14 cellular contexts compared by ENCODE assay signal in the genomic region with DNA sequence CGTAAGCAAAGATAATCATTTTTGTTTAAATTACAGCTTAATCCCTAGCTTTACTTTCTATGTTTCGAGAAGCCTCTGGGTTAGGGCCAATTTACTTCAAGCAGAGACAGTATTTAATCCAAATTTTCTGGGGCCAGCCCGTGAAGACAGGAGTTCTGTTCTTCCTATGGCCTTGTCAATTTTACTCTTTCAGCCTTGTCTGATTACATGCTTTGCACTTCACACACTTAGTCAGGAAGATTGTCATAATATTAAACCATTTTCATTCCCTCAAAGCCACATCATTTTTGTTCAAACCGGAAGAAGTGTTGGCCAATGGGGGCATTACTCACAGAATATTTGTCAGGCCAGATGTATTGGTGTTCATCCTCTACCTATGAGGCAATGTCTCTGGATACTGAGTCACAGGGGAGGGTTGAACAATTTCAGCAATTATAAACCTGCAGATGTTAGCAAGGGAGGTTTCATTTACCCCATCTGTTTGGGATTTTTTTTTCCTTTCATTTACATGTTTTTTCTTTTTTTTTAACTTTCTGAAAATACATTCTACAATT.
DNase-seq lines count a peak whose midpoint lies in the region; TF ChIP-seq lines count a peak whose summit lies in the region.
"Had no signal": no experiment of that assay in that cellular context is flagged by ENCODE, and none has a peak within 500 bp of the region (broad histone marks: within the 10 kb centered on the region; RNA-seq: fewer than 3 reads in every experiment).

No MANE protein-coding gene starts in this region.

- 89 to 95% methylated on average over 4 of the region's 4 CpGs for WGBS in endodermal cell (ENCODE audit: insufficient coverage in 1 of 2, insufficient read length in 1 of 2), 2 experiments

- H3K4me3 ChIP-seq in brain microvascular endothelial cell (ENCODE audit: low read depth, low read length): no peak overlapping the region
- no peak overlapping the region for H3K4me3 ChIP-seq in endodermal cell (ENCODE audit: low read length)
- H3K4me3 ChIP-seq: colonic mucosa had no signal

- H3K9ac ChIP-seq in endodermal cell (ENCODE audit: extremely low read depth, low read length, poor library complexity, severe bottlenecking): no peak overlapping the region

- H3K9me3 Mint-ChIP-seq in mesothelial cell of epicardium (peaks cover 9% of the 10 kb centered on the region), endodermal cell (no peaks in the 10 kb centered on the region)
- H3K9me3 Mint-ChIP-seq: nephron progenitor cell had no signal

- H3K4me3 Mint-ChIP-seq in mesothelial cell of epicardium (no peak overlapping the region), endodermal cell (no peak overlapping the region)
- H3K4me3 Mint-ChIP-seq: activated B cell treated with CpG ODN at 0.5 μM for 24 hours, nephron progenitor cell had no signal

- DNase-seq in Daoy (ENCODE audit: low read depth) (peak; percentile 44), MV-4-11 (lab: John Stamatoyannopoulos, UW) (peak; percentile 31), brain microvascular endothelial cell (peak; percentile 52), mesothelial cell of epicardium (ENCODE audit: low spot score in 2 of 2, unreplicated experiment in 2 of 2) (no peak), dermis blood vessel endothelial cell (no peak), endodermal cell (no peak), NCI-H2107 treated with DMSO at 0.1 percent for 48 hours (lab: John Stamatoyannopoulos, UW; ENCODE audit: unreplicated experiment) (no peak)
- DNase-seq in stimulated activated CD4-positive, alpha-beta T cell treated with anti-CD3 and anti-CD28 coated beads, Interleukin-4, amount 100 ng/mL, for 4 hours: no peak
- DNase-seq: activated B cell treated with CpG ODN at 0.5 μM for 24 hours; Calu3; colonic mucosa; NCI-H2081 treated with DMSO at 0.1 percent for 48 hours; nephron progenitor cell; stimulated activated naive CD4-positive, alpha-beta T cell had no signal

- H3K36me3 Mint-ChIP-seq in mesothelial cell of epicardium (no peaks in the 10 kb centered on the region), endodermal cell (ENCODE audit: low read depth) (no peaks in the 10 kb centered on the region)

- H3K4me1 ChIP-seq in endodermal cell (ENCODE audit: control insufficient read depth, insufficient read depth, low read length): no peaks in the 10 kb centered on the region
- H3K4me1 ChIP-seq: colonic mucosa had no signal

- H3K36me3 ChIP-seq in brain microvascular endothelial cell (replicated peaks) (no peaks in the 10 kb centered on the region), endodermal cell (ENCODE audit: control insufficient read depth, insufficient read depth, low read length) (no peaks in the 10 kb centered on the region)
- H3K36me3 ChIP-seq: colonic mucosa had no signal

- no peaks in the 10 kb centered on the region for H3K27me3 Mint-ChIP-seq in mesothelial cell of epicardium (ENCODE audit: low read depth)
- no peaks in the 10 kb centered on the region for H3K27me3 Mint-ChIP-seq in endodermal cell (ENCODE audit: insufficient read depth)
- H3K27me3 Mint-ChIP-seq: activated B cell treated with CpG ODN at 0.5 μM for 24 hours had no signal

- H3K27ac Mint-ChIP-seq in mesothelial cell of epicardium (peak overlapping the region; percentile 9), endodermal cell (no peak overlapping the region)
- H3K27ac Mint-ChIP-seq: activated B cell treated with CpG ODN at 0.5 μM for 24 hours, nephron progenitor cell had no signal

- in situ Hi-C loops in brain microvascular endothelial cell (cut with HindIII; ENCODE audit: low pct_ligation_motif_present, low sequenced_read_pairs): no loop called here

- H3K9me3 ChIP-seq in endodermal cell (ENCODE audit: control insufficient read depth, low read length): no peaks in the 10 kb centered on the region
- H3K9me3 ChIP-seq: colonic mucosa had no signal

- H3K27me3 ChIP-seq in brain microvascular endothelial cell (replicated peaks) (no peaks in the 10 kb centered on the region), endodermal cell (ENCODE audit: control insufficient read depth, insufficient read depth, low read length, poor library complexity, severe bottlenecking) (no peaks in the 10 kb centered on the region)
- H3K27me3 ChIP-seq: colonic mucosa had no signal

- TF ChIP-seq CTCF in brain microvascular endothelial cell (IDR thresholded peaks at IDR 0.05; ENCODE audit: low read depth, low read length, missing control alignments) (no peak), mesothelial cell of epicardium (IDR thresholded peaks at IDR 0.05; ENCODE audit: unreplicated experiment) (no peak), endodermal cell (conservative IDR thresholded peaks at IDR 0.05) (no peak)

- peaks cover 17% of the 10 kb centered on the region for H3K4me1 Mint-ChIP-seq in mesothelial cell of epicardium
- H3K4me1 Mint-ChIP-seq in endodermal cell: no peaks in the 10 kb centered on the region
- H3K4me1 Mint-ChIP-seq: nephron progenitor cell had no signal

- H3K27ac ChIP-seq in brain microvascular endothelial cell (no peak overlapping the region), endodermal cell (ENCODE audit: low read depth, low read length) (no peak overlapping the region)
- H3K27ac ChIP-seq: colonic mucosa had no signal

Comparison
In these comparisons a context has a peak if more than half of its experiments do, and no peak if none do; other contexts are left out.
1. DNase-seq: peak in Daoy (single experiment), MV-4-11 (single experiment) and brain microvascular endothelial cell (single experiment); none in mesothelial cell of epicardium (0 of 2), dermis blood vessel endothelial cell (single experiment), stimulated activated CD4-positive, alpha-beta T cell treated with anti-CD3 and anti-CD28 coated beads, Interleukin-4, amount 100 ng/mL, for 4 hours (0 of 2), endodermal cell (single experiment) and NCI-H2107 treated with DMSO at 0.1 percent for 48 hours (single experiment).